2 cellular contexts compared by ENCODE assay signal in the genomic region with DNA sequence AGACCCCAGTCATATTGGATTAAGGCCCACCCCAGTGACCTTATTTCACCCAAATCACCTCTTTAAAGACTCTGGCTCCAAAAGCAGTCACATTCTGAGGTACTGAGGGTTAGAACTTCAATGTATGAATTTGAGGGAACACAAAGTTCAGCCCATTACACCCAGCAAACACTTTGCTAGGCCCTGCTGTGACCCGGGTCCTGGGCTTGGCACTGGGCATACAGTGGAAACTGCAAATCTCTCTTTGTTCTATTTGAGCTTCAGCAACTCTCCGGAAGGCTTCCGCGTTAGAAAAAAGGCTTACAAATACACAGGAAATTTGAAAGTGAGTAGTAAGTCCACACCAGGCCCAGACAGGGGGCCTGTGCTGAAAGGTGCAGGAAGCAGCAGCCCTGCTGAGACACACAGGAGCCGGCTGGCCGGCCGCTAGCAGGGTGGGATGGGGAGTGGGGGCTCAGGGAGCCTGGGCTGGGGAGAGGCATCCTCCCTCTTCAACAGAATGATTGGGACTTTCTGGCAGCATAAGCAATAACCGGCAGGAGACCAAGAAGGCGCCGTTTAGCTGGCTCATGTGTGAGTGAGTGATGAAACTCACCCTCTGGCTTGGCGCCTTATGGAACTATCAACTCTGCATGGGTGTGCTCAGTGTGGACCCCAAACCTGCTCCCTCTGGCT.
TF ChIP-seq lines count a peak whose summit lies in the region.

No MANE protein-coding gene starts in this region.

TF ChIP-seq in GM23338, 12 proteins besides CTCF, POLR2A, EP300 and RAD21 (continues in another document):
- TF ChIP-seq POLR2AphosphoS5 (IDR thresholded peaks at IDR 0.05; ENCODE audit: low read depth) (no peak), ZNF114 (CRISPR knock-in tag; IDR thresholded peaks at IDR 0.05) (no peak), NANOG (IDR thresholded peaks at IDR 0.05; ENCODE audit: borderline replicate concordance) (no peak), REST (IDR thresholded peaks at IDR 0.05; ENCODE audit: unreplicated experiment) (no peak), ZNF462 (CRISPR knock-in tag; IDR thresholded peaks at IDR 0.05) (no peak), ETS1 (IDR thresholded peaks at IDR 0.05) (no peak), STAT1 (IDR thresholded peaks at IDR 0.05; ENCODE audit: unreplicated experiment) (no peak), EZH2phosphoT487 (IDR thresholded peaks at IDR 0.05; ENCODE audit: unreplicated experiment) (no peak)

TF ChIP-seq in K562, 482 proteins besides CTCF, POLR2A, EP300 and RAD21:
- TF ChIP-seq PKNOX1 (IDR thresholded peaks at IDR 0.05) (no peak), ZBTB33 (CRISPR knock-in tag; IDR thresholded peaks at IDR 0.05) (peak; percentile 84)
